ENCODE assay signal across 17 cellular contexts in genomic region chr1:173997796-173998195, GRCh38. TPM values are rescaled to one million over a fixed set of nuclear protein-coding genes. Genes with fewer than 3 reads are reported as not detected.
DNase-seq lines count a peak whose midpoint lies in the region; ATAC-seq, FAIRE-seq and TF ChIP-seq lines count a peak whose summit lies in the region.
"Had no signal": no experiment of that assay in that cellular context is flagged by ENCODE, and none has a peak within 500 bp of the region (broad histone marks: within the 10 kb centered on the region; RNA-seq: fewer than 3 reads in every experiment).

No MANE protein-coding gene starts in this region.

- H3K9me3 Mint-ChIP-seq in CD4-positive, CD25-positive, alpha-beta regulatory T cell: no peaks in the 10 kb centered on the region
- H3K9me3 Mint-ChIP-seq in mesothelial cell of epicardium: no peaks in the 10 kb centered on the region
- H3K9me3 Mint-ChIP-seq: activated naive CD4-positive, alpha-beta T cell treated with anti-CD3 and anti-CD28 coated beads, Interleukin-2, amount 50 U/mL, for 24 hours; H9 had no signal

- peaks cover 37 to 63% (median 53%) of the 10 kb centered on the region in 4 donors for H3K4me1 Mint-ChIP-seq in CD4-positive, CD25-positive, alpha-beta regulatory T cell
- H3K4me1 Mint-ChIP-seq in mesothelial cell of epicardium: peaks cover 42% of the 10 kb centered on the region

- TF ChIP-seq EP300 in gastroesophageal sphincter (IDR thresholded peaks at IDR 0.05): no peak

- peaks cover 12% of the 10 kb centered on the region for H3K4me1 ChIP-seq in CD4-positive, CD25-positive, alpha-beta regulatory T cell (ENCODE audit: control insufficient read depth, insufficient read depth, low read length, poor library complexity, severe bottlenecking)
- H3K4me1 ChIP-seq in gastroesophageal sphincter: peaks cover 9 to 65% (median 16%) of the 10 kb centered on the region in 3 donors
- H3K4me1 ChIP-seq: right lobe of liver had no signal

- H3K4me3 Mint-ChIP-seq in CD4-positive, CD25-positive, alpha-beta regulatory T cell: no peak overlapping the region
- H3K4me3 Mint-ChIP-seq in mesothelial cell of epicardium: no peak overlapping the region
- H3K4me3 Mint-ChIP-seq: activated naive CD4-positive, alpha-beta T cell treated with anti-CD3 and anti-CD28 coated beads, Interleukin-2, amount 50 U/mL, for 24 hours; H9 had no signal

- H3K27ac Mint-ChIP-seq in CD4-positive, CD25-positive, alpha-beta regulatory T cell: peak overlapping the region; percentile 5 to 86 (median 18)
- peak overlapping the region; percentile 93 for H3K27ac Mint-ChIP-seq in mesothelial cell of epicardium
- H3K27ac Mint-ChIP-seq: activated naive CD4-positive, alpha-beta T cell treated with anti-CD3 and anti-CD28 coated beads, Interleukin-2, amount 50 U/mL, for 24 hours; H9 had no signal

- TF ChIP-seq POLR2A in gastroesophageal sphincter (IDR thresholded peaks at IDR 0.05): no peak

- H3K36me3 Mint-ChIP-seq in CD4-positive, CD25-positive, alpha-beta regulatory T cell: peaks cover 5% of the 10 kb centered on the region
- H3K36me3 Mint-ChIP-seq in mesothelial cell of epicardium: peaks cover 3% of the 10 kb centered on the region

- ATAC-seq in CD4-positive, CD25-positive, alpha-beta regulatory T cell (ENCODE audit: low read depth in 2 of 2): no peak
- ATAC-seq in HG02642 (IDR thresholded peaks at IDR 0.05; ENCODE audit: poor library complexity, unreplicated experiment): no peak
- ATAC-seq in gastroesophageal sphincter: no peak
- ATAC-seq: HepG2, right lobe of liver had no signal

- no peak overlapping the region for H3K27ac ChIP-seq in CD4-positive, CD25-positive, alpha-beta regulatory T cell (ENCODE audit: insufficient read depth, low read length, poor library complexity, severe bottlenecking)
- peak overlapping the region in 1 of 4 donors; percentile 13 for H3K27ac ChIP-seq in gastroesophageal sphincter
- H3K27ac ChIP-seq: right lobe of liver, thoracic aorta had no signal

- H3K27me3 ChIP-seq in CD4-positive, CD25-positive, alpha-beta regulatory T cell (ENCODE audit: control insufficient read depth, insufficient read depth, low read length): no peaks in the 10 kb centered on the region
- no peaks in the 10 kb centered on the region for H3K27me3 ChIP-seq in gastroesophageal sphincter
- H3K27me3 ChIP-seq: right lobe of liver had no signal

- H3K9me3 ChIP-seq in CD4-positive, CD25-positive, alpha-beta regulatory T cell (ENCODE audit: control insufficient read depth in 2 of 2, low read length in 2 of 2): no peaks in the 10 kb centered on the region
- H3K9me3 ChIP-seq in gastroesophageal sphincter: no peaks in the 10 kb centered on the region
- H3K9me3 ChIP-seq: right lobe of liver, thoracic aorta had no signal

- in situ Hi-C loops in astrocyte of the spinal cord (cut with HindIII; ENCODE audit: low sequenced_read_pairs): no loop called here

- 13 to 21% methylated on average over 1 of the region's 1 CpG for WGBS in gastroesophageal sphincter (ENCODE audit: low coverage in 1 of 2), 2 donors

- no peak overlapping the region for H3K4me3 ChIP-seq in CD4-positive, CD25-positive, alpha-beta regulatory T cell (ENCODE audit: low read depth, low read length)
- H3K4me3 ChIP-seq in astrocyte of the spinal cord (ENCODE audit: low read depth, low read length) (no peak overlapping the region), gastroesophageal sphincter (no peak overlapping the region)
- H3K4me3 ChIP-seq: right lobe of liver, thoracic aorta had no signal

- TF ChIP-seq CTCF in astrocyte of the spinal cord (IDR thresholded peaks at IDR 0.05; ENCODE audit: low read depth, low read length): no peak
- no peak for TF ChIP-seq CTCF in mesothelial cell of epicardium (IDR thresholded peaks at IDR 0.05; ENCODE audit: unreplicated experiment)
- no peak for TF ChIP-seq CTCF in gastroesophageal sphincter (IDR thresholded peaks at IDR 0.05)

- FAIRE-seq in HTR-8/SVneo (lab: Jason Lieb, UNC): no peak
- FAIRE-seq: HepG2 had no signal

- DNase-seq in CD4-positive, CD25-positive, alpha-beta regulatory T cell: no peak
- peak; percentile 33 for DNase-seq in HTR-8/SVneo (ENCODE audit: insufficient read length, low spot score)
- peak; percentile 34 for DNase-seq in astrocyte of the spinal cord (ENCODE audit: low read depth, low spot score)
- no peak for DNase-seq in mesothelial cell of epicardium (ENCODE audit: low spot score in 2 of 2, unreplicated experiment in 2 of 2)
- DNase-seq in stimulated activated CD4-positive, alpha-beta T cell treated with anti-CD3 and anti-CD28 coated beads, Interleukin-12 subunit alpha, Interleukin-12 subunit beta, amount 100 ng/mL, for 4 hours: no peak
- no peak for DNase-seq in superior temporal gyrus (ENCODE audit: extremely low spot score)
- DNase-seq: activated CD4-positive, alpha-beta T cell treated with anti-CD3 and anti-CD28 coated beads for 4 hours; C1 segment of cervical spinal cord; H9; NCI-H1092 treated with DMSO at 0.1 percent for 48 hours; NCI-H2171; right lobe of liver had no signal

- no peaks in the 10 kb centered on the region for H3K27me3 Mint-ChIP-seq in CD4-positive, CD25-positive, alpha-beta regulatory T cell
- H3K27me3 Mint-ChIP-seq in mesothelial cell of epicardium (ENCODE audit: low read depth): no peaks in the 10 kb centered on the region
- H3K27me3 Mint-ChIP-seq: activated naive CD4-positive, alpha-beta T cell treated with anti-CD3 and anti-CD28 coated beads, Interleukin-2, amount 50 U/mL, for 24 hours had no signal

- peaks cover 17% of the 10 kb centered on the region for H3K36me3 ChIP-seq in CD4-positive, CD25-positive, alpha-beta regulatory T cell (ENCODE audit: control insufficient read depth, insufficient read depth, low read length)
- peaks cover 0 to 31% of the 10 kb centered on the region in 2 donors for H3K36me3 ChIP-seq in gastroesophageal sphincter
- H3K36me3 ChIP-seq: thoracic aorta had no signal

RNA-seq across cellular contexts. Expression of gene RC3H1, which starts 24.4 kb away (rescaled TPM):
- 54.7 TPM for total RNA-seq in CD4-positive, CD25-positive, alpha-beta regulatory T cell
- 1 to 10 TPM; 2.8 to 6.1 (median 5.0) TPM for polyA plus RNA-seq in CD4-positive, CD25-positive, alpha-beta regulatory T cell
- total RNA-seq in mesothelial cell of epicardium (43.7 to 52.0 TPM (median 48.1 TPM) in 3 replicates), gastroesophageal sphincter (10 to 100 TPM; 37.3 to 49.8 (median 40.4) TPM)

Comparison
In these comparisons a context has a peak if more than half of its experiments do, and no peak if none do; other contexts are left out.
1. DNase-seq: peak in HTR-8/SVneo (single experiment) and astrocyte of the spinal cord (single experiment); none in CD4-positive, CD25-positive, alpha-beta regulatory T cell (0 of 3), mesothelial cell of epicardium (0 of 2), stimulated activated CD4-positive, alpha-beta T cell treated with anti-CD3 and anti-CD28 coated beads, Interleukin-12 subunit alpha, Interleukin-12 subunit beta, amount 100 ng/mL, for 4 hours (single experiment) and superior temporal gyrus (single experiment).